Comparison of ENCODE assay signal across 9 cellular contexts in the genomic region with DNA sequence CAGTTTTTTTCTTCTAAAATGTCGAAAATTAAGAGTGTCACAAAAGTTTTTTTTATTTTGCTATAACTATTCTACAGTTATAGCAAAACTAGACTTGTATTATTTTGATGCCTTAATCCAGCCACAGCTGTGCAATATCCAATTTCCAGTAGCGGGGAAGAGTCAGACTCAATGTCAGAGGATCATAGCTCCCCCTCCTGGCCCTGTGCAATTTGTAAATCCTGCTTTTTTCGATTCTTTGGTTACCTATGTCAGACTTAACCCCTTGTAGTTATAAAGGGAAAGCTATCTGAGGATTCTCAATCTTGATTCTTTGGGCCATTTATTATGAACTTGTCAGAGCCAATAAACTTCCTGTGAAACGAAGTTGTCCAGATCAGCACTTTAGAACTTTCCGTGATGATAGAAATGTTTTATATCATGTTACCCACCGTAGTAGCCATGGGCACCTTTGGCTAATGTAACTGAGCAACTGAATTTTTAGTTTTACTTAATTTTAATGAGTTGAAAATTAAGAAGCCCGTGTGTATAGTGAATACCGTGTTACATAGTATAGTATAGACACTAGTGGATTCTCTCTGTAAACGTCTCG.
DNase-seq lines count a peak whose midpoint lies in the region; ATAC-seq, FAIRE-seq and TF ChIP-seq lines count a peak whose summit lies in the region.
"Had no signal": no experiment of that assay in that cellular context is flagged by ENCODE, and none has a peak within 500 bp of the region (broad histone marks: within the 10 kb centered on the region; RNA-seq: fewer than 3 reads in every experiment).

No MANE protein-coding gene starts in this region.

- no peak overlapping the region for H3K27ac Mint-ChIP-seq in stimulated activated effector memory CD8-positive, alpha-beta T cell treated with anti-CD3 and anti-CD28 coated beads, Interleukin-12 subunit alpha, Interleukin-12 subunit beta, amount 100 ng/mL, for 72 hours
- H3K27ac Mint-ChIP-seq: activated naive CD8-positive, alpha-beta T cell treated with anti-CD3 and anti-CD28 coated beads, Interleukin-2, amount 10 ng/mL, durations not matched to agents 7 days and 5 days had no signal

- no peak for TF ChIP-seq CTCF in lower leg skin (IDR thresholded peaks at IDR 0.05)

- H3K4me1 Mint-ChIP-seq in stimulated activated effector memory CD8-positive, alpha-beta T cell treated with anti-CD3 and anti-CD28 coated beads, Interleukin-12 subunit alpha, Interleukin-12 subunit beta, amount 100 ng/mL, for 72 hours: peaks cover 12% of the 10 kb centered on the region

- peak; percentile 33 for DNase-seq in activated T-cell treated with anti-CD3 and anti-CD28 coated beads for 48 hours (ENCODE audit: low read depth)
- no peak for DNase-seq in activated T-cell treated with anti-CD3 and anti-CD28 coated beads, Interleukin-2, amount 50 U/mL, for 1 hour
- DNase-seq in NCI-H1048 (lab: John Stamatoyannopoulos, UW): peak; percentile 14
- DNase-seq in activated T-helper 9 cell treated with anti-CD3 and anti-CD28 coated beads, Interleukin-2, amount 50 U/mL, for 16 hours (ENCODE audit: low read depth): peak; percentile 23
- DNase-seq in stimulated activated effector memory CD8-positive, alpha-beta T cell treated with anti-CD3 and anti-CD28 coated beads, Interleukin-12 subunit alpha, Interleukin-12 subunit beta, amount 100 ng/mL, for 72 hours (ENCODE audit: low spot score in 2 of 2): no peak
- no peak for DNase-seq in lower leg skin (ENCODE audit: low spot score in 2 of 2)
- DNase-seq: activated naive CD8-positive, alpha-beta T cell treated with anti-CD3 and anti-CD28 coated beads, Interleukin-2, amount 10 ng/mL, durations not matched to agents 7 days and 5 days had no signal

- FAIRE-seq in islet of Langerhans (lab: Jason Lieb, UNC): peak; percentile 93

- intact Hi-C loops in lower leg skin (cut with DNase I; ENCODE audit: low total_unique reads): no loop called here

- WGBS in lower leg skin, 2 donors: 42 to 43% methylated on average over 10 of the region's 10 CpGs

- H3K9me3 Mint-ChIP-seq in stimulated activated effector memory CD8-positive, alpha-beta T cell treated with anti-CD3 and anti-CD28 coated beads, Interleukin-12 subunit alpha, Interleukin-12 subunit beta, amount 100 ng/mL, for 72 hours: no peaks in the 10 kb centered on the region
- H3K9me3 Mint-ChIP-seq: activated naive CD8-positive, alpha-beta T cell treated with anti-CD3 and anti-CD28 coated beads, Interleukin-2, amount 10 ng/mL, durations not matched to agents 7 days and 5 days had no signal

- no peak overlapping the region for H3K4me3 ChIP-seq in lower leg skin (ENCODE audit: low read depth, poor library complexity, severe bottlenecking)

- H3K4me3 Mint-ChIP-seq in stimulated activated effector memory CD8-positive, alpha-beta T cell treated with anti-CD3 and anti-CD28 coated beads, Interleukin-12 subunit alpha, Interleukin-12 subunit beta, amount 100 ng/mL, for 72 hours: no peak overlapping the region
- H3K4me3 Mint-ChIP-seq: activated naive CD8-positive, alpha-beta T cell treated with anti-CD3 and anti-CD28 coated beads, Interleukin-2, amount 10 ng/mL, durations not matched to agents 7 days and 5 days had no signal

- ATAC-seq in stimulated activated effector memory CD8-positive, alpha-beta T cell treated with anti-CD3 and anti-CD28 coated beads, Interleukin-12 subunit alpha, Interleukin-12 subunit beta, amount 100 ng/mL, for 72 hours: peak; percentile 54
- no peak for ATAC-seq in GM18498 (IDR thresholded peaks at IDR 0.05; ENCODE audit: unreplicated experiment)

- no peaks in the 10 kb centered on the region for H3K36me3 Mint-ChIP-seq in stimulated activated effector memory CD8-positive, alpha-beta T cell treated with anti-CD3 and anti-CD28 coated beads, Interleukin-12 subunit alpha, Interleukin-12 subunit beta, amount 100 ng/mL, for 72 hours
- H3K36me3 Mint-ChIP-seq: activated naive CD8-positive, alpha-beta T cell treated with anti-CD3 and anti-CD28 coated beads, Interleukin-2, amount 10 ng/mL, durations not matched to agents 7 days and 5 days had no signal

- no peak for TF ChIP-seq POLR2A in lower leg skin (IDR thresholded peaks at IDR 0.05)

Comparison
In these comparisons a context has a peak if more than half of its experiments do, and no peak if none do; other contexts are left out.
1. DNase-seq: peak in activated T-cell treated with anti-CD3 and anti-CD28 coated beads for 48 hours (single experiment), NCI-H1048 (single experiment) and activated T-helper 9 cell treated with anti-CD3 and anti-CD28 coated beads, Interleukin-2, amount 50 U/mL, for 16 hours (single experiment); none in activated T-cell treated with anti-CD3 and anti-CD28 coated beads, Interleukin-2, amount 50 U/mL, for 1 hour (single experiment), stimulated activated effector memory CD8-positive, alpha-beta T cell treated with anti-CD3 and anti-CD28 coated beads, Interleukin-12 subunit alpha, Interleukin-12 subunit beta, amount 100 ng/mL, for 72 hours (0 of 2) and lower leg skin (0 of 2).